ENCODE assay signal across 23 cellular contexts in the genomic region with DNA sequence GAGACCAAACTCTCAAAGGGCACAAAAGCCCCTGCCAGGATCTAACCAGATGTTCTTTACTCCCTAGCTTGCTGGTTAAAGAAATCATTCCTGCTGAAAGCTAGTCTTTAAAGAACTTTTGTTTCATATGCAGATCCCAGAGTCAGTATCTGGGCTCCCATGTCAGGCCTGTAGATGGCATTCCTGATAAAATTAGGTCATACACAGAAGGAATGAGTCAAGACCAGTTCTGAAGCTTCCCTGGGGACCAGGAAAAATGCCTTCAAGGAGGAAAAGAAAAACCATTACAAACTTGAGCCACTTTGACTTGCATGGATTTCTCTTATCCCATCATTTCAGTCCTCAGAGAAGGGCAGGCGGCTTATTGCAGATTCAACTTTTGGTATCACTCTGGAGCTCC. TPM values are rescaled to one million over a fixed set of nuclear protein-coding genes. Genes with fewer than 3 reads are reported as not detected.
DNase-seq lines count a peak whose midpoint lies in the region; ATAC-seq and TF ChIP-seq lines count a peak whose summit lies in the region.
"Had no signal": no experiment of that assay in that cellular context is flagged by ENCODE, and none has a peak within 500 bp of the region (broad histone marks: within the 10 kb centered on the region; RNA-seq: fewer than 3 reads in every experiment).

No MANE protein-coding gene starts in this region.

- POLR2A ChIA-PET in MCF 10A (lab: Yijun Ruan, JAX) = no interaction called here

- no peak overlapping the region for H3K4me2 ChIP-seq in mammary epithelial cell (ENCODE audit: insufficient read depth, low read depth, low read length)

- DNase-seq in MCF 10A (ENCODE audit: unreplicated experiment) (peak; percentile 8), mammary epithelial cell (no peak), SK-MEL-5 (ENCODE audit: low read depth, low spot score) (peak; percentile 52), foreskin fibroblast (peak; percentile 37 to 68), NCI-H524 (lab: John Stamatoyannopoulos, UW) (no peak), SK-N-DZ (ENCODE audit: low spot score) (no peak)
- DNase-seq in activated T-cell treated with anti-CD3 and anti-CD28 coated beads, Interleukin-2, amount 50 U/mL, for 48 hours = no peak
- DNase-seq: 8988T; activated CD4-positive, alpha-beta memory T cell treated with anti-CD3 and anti-CD28 coated beads for 36 hours; activated naive CD8-positive, alpha-beta T cell treated with anti-CD3 and anti-CD28 coated beads for 36 hours; activated T-cell treated with anti-CD3 and anti-CD28 coated beads, Interleukin-2, amount 50 U/mL, for 4 hours; effector CD8-positive, alpha-beta T cell; GDM1; HCEC 1CT; left ventricle myocardium inferior; NCI-H187; NCI-H510A treated with DMSO at 0.1 percent for 48 hours; stimulated activated CD4-positive, alpha-beta T cell treated with anti-CD3 and anti-CD28 coated beads, Interleukin-4, amount 100 ng/mL, for 4 hours; SW 1271; tibial artery had no signal

- H3K36me3 ChIP-seq in mammary epithelial cell (ENCODE audit: insufficient read depth, low read length) = no peaks in the 10 kb centered on the region
- H3K36me3 ChIP-seq: left ventricle myocardium inferior, tibial artery had no signal

- CTCF ChIA-PET in MCF 10A (lab: Yijun Ruan, JAX) (interaction anchor here (0.6 to 1.3 kb wide), 9 partner anchors 13 to 512 kb away, joined by 3 to 7 read pairs (median 5); no protein-coding TSS in a partner anchor), mammary epithelial cell (lab: Charles Lee; ENCODE audit: low non-redundant PET) (no interaction called here)

- 100% methylated on average over 1 of the region's 1 CpG for WGBS in mammary epithelial cell (ENCODE audit: low coverage, missing lambda C conversion rate)

- peaks cover 37% of the 10 kb centered on the region for H3K27me3 ChIP-seq in mammary epithelial cell (ENCODE audit: insufficient read depth, low read length)

- H3K9ac ChIP-seq in mammary epithelial cell (ENCODE audit: insufficient read depth, low read length) = no peak overlapping the region
- H3K9ac ChIP-seq: parathyroid adenoma had no signal

- no peaks in the 10 kb centered on the region for H3K4me1 ChIP-seq in mammary epithelial cell (ENCODE audit: insufficient read depth, low read length)
- H3K4me1 ChIP-seq: parathyroid adenoma had no signal

- H3K4me3 ChIP-seq in mammary epithelial cell (replicated peaks in 1 of 3; ENCODE audit: insufficient read depth in 1 of 3, low read depth in 2 of 3, low read length in 3 of 3) (no peak overlapping the region), foreskin fibroblast (ENCODE audit: low read depth in 1 of 2, low read length in 2 of 2) (no peak overlapping the region)
- H3K4me3 ChIP-seq: left ventricle myocardium inferior, skin epidermis, tibial artery had no signal

- H3K27me3 Mint-ChIP-seq in MCF 10A (ENCODE audit: insufficient read depth, unreplicated experiment) = peaks cover 55% of the 10 kb centered on the region

- H3K9me3 ChIP-seq in mammary epithelial cell (replicated peaks; ENCODE audit: insufficient read depth, low read length) = no peaks in the 10 kb centered on the region
- H3K9me3 ChIP-seq: left ventricle myocardium inferior, tibial artery had no signal

- no peaks in the 10 kb centered on the region for H3K79me2 ChIP-seq in mammary epithelial cell (ENCODE audit: insufficient read depth, low read length)
- H3K79me2 ChIP-seq: parathyroid adenoma had no signal

- ATAC-seq in GM18867 (IDR thresholded peaks at IDR 0.05; ENCODE audit: unreplicated experiment) = no peak
- ATAC-seq: activated T-cell treated with anti-CD3 and anti-CD28 coated beads, Interleukin-2, amount 50 U/mL, for 4 hours had no signal

- H3K4me1 Mint-ChIP-seq in MCF 10A (ENCODE audit: insufficient read depth, unreplicated experiment) = peaks cover 4% of the 10 kb centered on the region

- TF ChIP-seq CTCF in MCF 10A (IDR thresholded peaks at IDR 0.05; ENCODE audit: unreplicated experiment) (no peak), mammary epithelial cell (conservative IDR thresholded peaks at IDR 0.05 in 1 of 2, IDR thresholded peaks at IDR 0.05 in 1 of 2; ENCODE audit: extremely low read depth in 1 of 2, insufficient read depth in 1 of 2, low read depth in 1 of 2, low read length in 2 of 2) (peak in 1 of 2 donors; percentile 7), foreskin fibroblast (IDR thresholded peaks at IDR 0.05; ENCODE audit: low read depth, low read length) (no peak)

- peaks cover 7% of the 10 kb centered on the region for H3K36me3 Mint-ChIP-seq in MCF 10A (ENCODE audit: insufficient read depth, unreplicated experiment)

- intact Hi-C loops in MCF 10A (cut with micrococcal nuclease) = no loop called here
- intact Hi-C loops in mammary epithelial cell (cut with micrococcal nuclease) = no loop called here

- no peaks in the 10 kb centered on the region for H3K9me3 Mint-ChIP-seq in MCF 10A (ENCODE audit: unreplicated experiment)
- H3K9me3 Mint-ChIP-seq: activated CD4-positive, alpha-beta memory T cell treated with anti-CD3 and anti-CD28 coated beads for 36 hours had no signal

- no TSS peak for BruUV-seq in MCF 10A (replicated peaks; lab: Mats Ljungman, UMichigan)
- no TSS peak for BruUV-seq in mammary epithelial cell (replicated peaks; lab: Mats Ljungman, UMichigan)

- H3K4me3 Mint-ChIP-seq in MCF 10A (ENCODE audit: unreplicated experiment) = no peak overlapping the region
- H3K4me3 Mint-ChIP-seq: activated CD4-positive, alpha-beta memory T cell treated with anti-CD3 and anti-CD28 coated beads for 36 hours; activated naive CD8-positive, alpha-beta T cell treated with anti-CD3 and anti-CD28 coated beads for 36 hours; activated T-cell treated with anti-CD3 and anti-CD28 coated beads, Interleukin-2, amount 50 U/mL, for 4 hours had no signal

- no peak overlapping the region for H2AFZ ChIP-seq in mammary epithelial cell (ENCODE audit: low read depth, low read length)
- H2AFZ ChIP-seq: parathyroid adenoma had no signal

- no peak overlapping the region for H3K27ac Mint-ChIP-seq in MCF 10A (ENCODE audit: low read depth, unreplicated experiment)
- H3K27ac Mint-ChIP-seq: activated CD4-positive, alpha-beta memory T cell treated with anti-CD3 and anti-CD28 coated beads for 36 hours; activated naive CD8-positive, alpha-beta T cell treated with anti-CD3 and anti-CD28 coated beads for 36 hours had no signal

- H3K27ac ChIP-seq in mammary epithelial cell (ENCODE audit: insufficient read depth, low read depth, low read length) = no peak overlapping the region
- H3K27ac ChIP-seq: left ventricle myocardium inferior, parathyroid adenoma, skin epidermis, tibial artery had no signal

- no peaks in the 10 kb centered on the region for H4K20me1 ChIP-seq in mammary epithelial cell (ENCODE audit: insufficient read depth, low read length)

- in situ Hi-C loops in mammary epithelial cell (cut with MboI; ENCODE audit: low sequenced_read_pairs in 2 of 2) = no loop called here
- in situ Hi-C loops in SK-MEL-5 (cut with HindIII; ENCODE audit: low pct_unique_long_range_greater_than_20kb, low sequenced_read_pairs) = no loop called here

- dilution Hi-C loops in mammary epithelial cell (cut with HindIII; ENCODE audit: low sequenced_read_pairs) = no loop called here

RNA-seq across cellular contexts. Expression of a gene that starts 5.9 kb away (rescaled TPM):
- total RNA-seq in MCF 10A (2022) = not detected in 2 replicates
- total RNA-seq in mammary epithelial cell = not detected
- polyA plus RNA-seq in mammary epithelial cell = not detected
- polyA minus RNA-seq in mammary epithelial cell = not detected
- total RNA-seq in SK-MEL-5 (2014; rRNA removed; shearing (Covaris generic)) = not detected in 2 replicates
- polyA plus RNA-seq in SK-MEL-5 (2015; cell fraction: cytosol; rRNA removed) = not detected in 2 replicates
- not detected in 2 replicates for polyA plus RNA-seq in SK-MEL-5 (2015; cell fraction: nucleus; rRNA removed)
- not detected in 2 replicates for polyA plus RNA-seq in SK-N-DZ (2014; cell fraction: cytosol; rRNA removed)
- not detected in 2 replicates for polyA plus RNA-seq in SK-N-DZ (2014; cell fraction: nucleus; rRNA removed)
- total RNA-seq: activated CD4-positive, alpha-beta memory T cell treated with anti-CD3 and anti-CD28 coated beads for 36 hours; activated naive CD8-positive, alpha-beta T cell treated with anti-CD3 and anti-CD28 coated beads for 36 hours; activated T-cell treated with anti-CD3 and anti-CD28 coated beads, Interleukin-2, amount 50 U/mL, for 4 hours; left ventricle myocardium inferior had no signal

Comparison
In these comparisons a context has a peak if more than half of its experiments do, and no peak if none do; other contexts are left out.
1. DNase-seq: peak in MCF 10A (single experiment), SK-MEL-5 (single experiment) and foreskin fibroblast (2 of 2); none in mammary epithelial cell (single experiment), NCI-H524 (0 of 2), activated T-cell treated with anti-CD3 and anti-CD28 coated beads, Interleukin-2, amount 50 U/mL, for 48 hours (0 of 2) and SK-N-DZ (single experiment).